ENCODE assay signal across 1 cellular context in the genomic region with DNA sequence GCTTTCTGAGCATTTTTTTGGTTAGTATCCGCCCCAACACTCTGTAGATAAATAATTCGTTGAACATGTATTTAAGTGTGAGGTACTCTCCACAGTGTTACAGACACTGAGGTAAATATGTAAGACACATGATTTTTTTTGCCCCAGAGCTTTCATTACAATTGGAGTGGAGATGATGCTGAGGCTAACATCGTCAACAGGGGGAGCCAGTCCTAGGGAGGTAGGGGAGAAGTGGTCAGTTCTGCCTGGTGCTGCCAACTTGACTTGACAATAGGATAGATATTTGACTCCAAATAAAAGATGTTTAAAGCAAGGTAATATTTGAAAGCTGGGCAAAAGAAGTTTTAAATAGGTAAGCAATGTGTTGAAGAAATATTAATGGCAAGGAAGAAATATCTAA.
TF ChIP-seq lines count a peak whose summit lies in the region.

No MANE protein-coding gene starts in this region.

TF ChIP-seq in H1, 55 proteins besides CTCF, POLR2A, EP300 and RAD21 (continued from another document):
- TF ChIP-seq SIRT6 (IDR thresholded peaks at IDR 0.05; ENCODE audit: low read length) (no peak), CHD1 (IDR thresholded peaks at IDR 0.05; ENCODE audit: low read depth, low read length) (no peak), TAF7 (optimal IDR thresholded peaks at IDR 0.05; ENCODE audit: borderline replicate concordance, low read depth, low read length) (no peak), RFX5 (IDR thresholded peaks at IDR 0.05; ENCODE audit: borderline replicate concordance, low read depth, low read length) (no peak), MAFK (IDR thresholded peaks at IDR 0.05; ENCODE audit: low read depth, low read length) (no peak), NRF1 (IDR thresholded peaks at IDR 0.05; ENCODE audit: low read depth, low read length) (no peak), SIX5 (IDR thresholded peaks at IDR 0.05; ENCODE audit: low read depth, low read length) (no peak), JUN (IDR thresholded peaks at IDR 0.05; ENCODE audit: low read depth, low read length) (no peak), JUND (IDR thresholded peaks at IDR 0.05; ENCODE audit: low read length) (no peak), GABPA (IDR thresholded peaks at IDR 0.05; ENCODE audit: borderline replicate concordance, insufficient read depth, low read length) (no peak), E2F6 (IDR thresholded peaks at IDR 0.05) (no peak), PHF8 (conservative IDR thresholded peaks at IDR 0.05; ENCODE audit: low read depth, low read length) (no peak), TCF12 (IDR thresholded peaks at IDR 0.05; ENCODE audit: low read depth, low read length) (no peak), EZH2 (IDR thresholded peaks at IDR 0.05; ENCODE audit: low read depth, low read length, severe bottlenecking) (no peak), SIN3A (conservative IDR thresholded peaks at IDR 0.05 in 1 of 2, IDR thresholded peaks at IDR 0.05 in 1 of 2; ENCODE audit: low read depth in 1 of 2, low read length in 2 of 2) (no peak)
